10 cellular contexts compared by ENCODE assay signal in genomic region chr13:99310382-99311031, GRCh38. TPM values are rescaled to one million over a fixed set of nuclear protein-coding genes. Genes with fewer than 3 reads are reported as not detected.
DNase-seq lines count a peak whose midpoint lies in the region; ATAC-seq and TF ChIP-seq lines count a peak whose summit lies in the region.
"Had no signal": no experiment of that assay in that cellular context is flagged by ENCODE, and none has a peak within 500 bp of the region (broad histone marks: within the 10 kb centered on the region; RNA-seq: fewer than 3 reads in every experiment).

No MANE protein-coding gene starts in this region.

- no peak for TF ChIP-seq CTCF in chondrocyte (IDR thresholded peaks at IDR 0.05)
- TF ChIP-seq CTCF in uterus (IDR thresholded peaks at IDR 0.05): no peak

- H3K27ac Mint-ChIP-seq in activated naive CD4-positive, alpha-beta T cell treated with anti-CD3 and anti-CD28 coated beads for 36 hours: peak overlapping the region; percentile 76
- peak overlapping the region; percentile 97 for H3K27ac Mint-ChIP-seq in chondrocyte (ENCODE audit: unreplicated experiment)

- peak; percentile 46 for ATAC-seq in HG03439 (IDR thresholded peaks at IDR 0.05; ENCODE audit: unreplicated experiment)

- no peak for DNase-seq in activated naive CD4-positive, alpha-beta T cell treated with anti-CD3 and anti-CD28 coated beads for 36 hours
- no peak for DNase-seq in activated naive CD4-positive, alpha-beta T cell treated with anti-CD3 and anti-CD28 coated beads, Interleukin-2, amount 50 U/mL, for 16 hours
- no peak for DNase-seq in chondrocyte (ENCODE audit: low spot score)
- DNase-seq in uterus: no peak
- no peak for DNase-seq in erythroblast (lab: John Stamatoyannopoulos, UW)
- no peak for DNase-seq in stimulated activated CD4-positive, alpha-beta T cell treated with anti-CD3 and anti-CD28 coated beads, Interleukin-15, amount 100 ng/mL, for 24 hours
- no peak for DNase-seq in SW 1271 (lab: John Stamatoyannopoulos, UW)
- DNase-seq: DMS79 treated with DMSO at 0.1 percent for 48 hours had no signal

- peaks cover 23% of the 10 kb centered on the region for H3K36me3 Mint-ChIP-seq in activated naive CD4-positive, alpha-beta T cell treated with anti-CD3 and anti-CD28 coated beads for 36 hours (ENCODE audit: low read depth)
- H3K36me3 Mint-ChIP-seq in chondrocyte (ENCODE audit: low read depth): peaks cover 6% of the 10 kb centered on the region

- H3K4me1 Mint-ChIP-seq in activated naive CD4-positive, alpha-beta T cell treated with anti-CD3 and anti-CD28 coated beads for 36 hours (ENCODE audit: low read depth): peaks cover 76% of the 10 kb centered on the region
- H3K4me1 Mint-ChIP-seq in chondrocyte (ENCODE audit: low read depth): peaks cover 79% of the 10 kb centered on the region

- H3K27ac ChIP-seq in uterus: peak overlapping the region; percentile 40 to 73

- CTCF ChIA-PET in activated naive CD4-positive, alpha-beta T cell treated with anti-CD3 and anti-CD28 coated beads for 36 hours (lab: Charles Lee): interaction anchor here (0.6 to 1.2 kb wide), 3 partner anchors 15 to 39 kb away, joined by 3 to 4 read pairs (median 3); no protein-coding TSS in a partner anchor

- TF ChIP-seq POLR2A in uterus (IDR thresholded peaks at IDR 0.05): no peak
- no peak for TF ChIP-seq POLR2A in erythroblast (IDR thresholded peaks at IDR 0.05; ENCODE audit: low read length)

- H3K4me3 Mint-ChIP-seq in activated naive CD4-positive, alpha-beta T cell treated with anti-CD3 and anti-CD28 coated beads for 36 hours: no peak overlapping the region
- no peak overlapping the region for H3K4me3 Mint-ChIP-seq in chondrocyte (ENCODE audit: unreplicated experiment)

- intact Hi-C loops in activated naive CD4-positive, alpha-beta T cell treated with anti-CD3 and anti-CD28 coated beads for 36 hours (cut with micrococcal nuclease): loop anchor here (5.0 kb wide), 1 partner anchor 187 kb away; no protein-coding TSS in a partner anchor
- intact Hi-C loops in uterus (cut with DNase I; ENCODE audit: low total_unique reads): no loop called here

- H3K4me3 ChIP-seq in uterus: no peak overlapping the region

- no peaks in the 10 kb centered on the region for H3K27me3 Mint-ChIP-seq in activated naive CD4-positive, alpha-beta T cell treated with anti-CD3 and anti-CD28 coated beads for 36 hours (ENCODE audit: low read depth)
- no peaks in the 10 kb centered on the region for H3K27me3 Mint-ChIP-seq in chondrocyte (ENCODE audit: low read depth)

- H3K9me3 Mint-ChIP-seq in activated naive CD4-positive, alpha-beta T cell treated with anti-CD3 and anti-CD28 coated beads for 36 hours: no peaks in the 10 kb centered on the region
- H3K9me3 Mint-ChIP-seq in chondrocyte (ENCODE audit: low read depth): no peaks in the 10 kb centered on the region

- no peaks in the 10 kb centered on the region for H3K36me3 ChIP-seq in uterus

- H3K9me3 ChIP-seq in uterus: no peaks in the 10 kb centered on the region

- no peaks in the 10 kb centered on the region for H3K27me3 ChIP-seq in uterus

- H3K4me1 ChIP-seq in uterus: peaks cover 0 to 13% of the 10 kb centered on the region in 2 donors

RNA-seq across cellular contexts. Expression of gene GPR183, which starts 3.3 kb away (rescaled TPM):
- 10 to 100 TPM; 37.4 to 38.8 TPM for total RNA-seq in activated naive CD4-positive, alpha-beta T cell treated with anti-CD3 and anti-CD28 coated beads for 36 hours
- 0.63 to 5.7 TPM (median 5.7 TPM) in 3 replicates for total RNA-seq in chondrocyte
- 10 to 100 TPM in 1 of 4 donors, 1 to 10 TPM in 3; 2.0 to 10.8 (median 3.8) TPM for total RNA-seq in uterus

RNA-seq across cellular contexts. Expression of gene GPR18, which starts 52.3 kb away (rescaled TPM):
- 1 to 10 TPM; 2.4 TPM for total RNA-seq in activated naive CD4-positive, alpha-beta T cell treated with anti-CD3 and anti-CD28 coated beads for 36 hours
- not detected in 3 replicates for total RNA-seq in chondrocyte
- 1 to 10 TPM in 2 of 4 donors, not detected in 2; 1.1 to 2.1 TPM for total RNA-seq in uterus
- total RNA-seq: epithelial cell of proximal tubule had no signal
